1 cellular context compared by ENCODE assay signal in the genomic region with DNA sequence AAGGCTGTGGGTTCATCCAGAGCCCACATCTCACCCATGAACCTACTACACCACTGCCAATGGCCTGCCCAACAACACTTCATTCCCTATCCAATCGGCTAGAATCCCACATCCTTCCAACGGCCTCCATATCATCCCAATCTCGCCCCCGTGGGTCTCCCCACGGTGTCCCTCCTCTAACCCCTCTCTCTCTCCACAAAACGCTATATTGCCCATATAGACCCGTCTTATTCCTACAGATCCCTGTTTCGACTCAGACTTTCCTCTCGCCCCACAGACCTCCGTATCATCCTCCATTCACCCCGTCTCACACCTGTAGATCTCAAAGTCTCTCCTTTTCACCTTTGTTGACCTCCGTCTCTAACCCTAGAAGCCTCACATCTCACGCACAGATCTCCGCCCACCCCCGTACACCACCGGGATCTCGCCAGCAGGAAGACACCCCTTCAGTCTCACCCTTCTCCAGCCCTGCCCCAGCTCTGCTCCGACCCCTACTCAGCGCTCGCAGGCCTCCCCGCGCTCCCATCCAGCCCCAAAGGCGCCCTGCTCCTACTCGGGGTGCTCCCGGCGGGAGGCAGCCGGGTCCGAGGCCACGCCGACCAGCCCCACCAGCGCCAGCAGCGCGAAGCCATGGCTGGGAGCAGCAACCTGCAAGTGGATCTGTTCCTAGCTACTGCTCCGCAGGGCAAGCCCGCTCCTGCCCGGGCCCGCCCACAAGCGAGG.
A peak's percentile ranks its signal among the peaks of the same experiment; 100 is the strongest.
TF ChIP-seq lines count a peak whose summit lies in the region.

A gene with protein sequence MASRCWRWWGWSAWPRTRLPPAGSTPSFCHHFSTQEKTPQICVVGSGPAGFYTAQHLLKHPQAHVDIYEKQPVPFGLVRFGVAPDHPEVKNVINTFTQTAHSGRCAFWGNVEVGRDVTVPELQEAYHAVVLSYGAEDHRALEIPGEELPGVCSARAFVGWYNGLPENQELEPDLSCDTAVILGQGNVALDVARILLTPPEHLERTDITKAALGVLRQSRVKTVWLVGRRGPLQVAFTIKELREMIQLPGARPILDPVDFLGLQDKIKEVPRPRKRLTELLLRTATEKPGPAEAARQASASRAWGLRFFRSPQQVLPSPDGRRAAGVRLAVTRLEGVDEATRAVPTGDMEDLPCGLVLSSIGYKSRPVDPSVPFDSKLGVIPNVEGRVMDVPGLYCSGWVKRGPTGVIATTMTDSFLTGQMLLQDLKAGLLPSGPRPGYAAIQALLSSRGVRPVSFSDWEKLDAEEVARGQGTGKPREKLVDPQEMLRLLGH (minus strand): TSS at position 682 of the 723 bp plus-strand sequence. CDS start 50 bp downstream, at position 632.

TF ChIP-seq in HEK293, 187 proteins besides CTCF, POLR2A, EP300 and RAD21 (continued from another document and continues in another):
- TF ChIP-seq, protein P1, sequence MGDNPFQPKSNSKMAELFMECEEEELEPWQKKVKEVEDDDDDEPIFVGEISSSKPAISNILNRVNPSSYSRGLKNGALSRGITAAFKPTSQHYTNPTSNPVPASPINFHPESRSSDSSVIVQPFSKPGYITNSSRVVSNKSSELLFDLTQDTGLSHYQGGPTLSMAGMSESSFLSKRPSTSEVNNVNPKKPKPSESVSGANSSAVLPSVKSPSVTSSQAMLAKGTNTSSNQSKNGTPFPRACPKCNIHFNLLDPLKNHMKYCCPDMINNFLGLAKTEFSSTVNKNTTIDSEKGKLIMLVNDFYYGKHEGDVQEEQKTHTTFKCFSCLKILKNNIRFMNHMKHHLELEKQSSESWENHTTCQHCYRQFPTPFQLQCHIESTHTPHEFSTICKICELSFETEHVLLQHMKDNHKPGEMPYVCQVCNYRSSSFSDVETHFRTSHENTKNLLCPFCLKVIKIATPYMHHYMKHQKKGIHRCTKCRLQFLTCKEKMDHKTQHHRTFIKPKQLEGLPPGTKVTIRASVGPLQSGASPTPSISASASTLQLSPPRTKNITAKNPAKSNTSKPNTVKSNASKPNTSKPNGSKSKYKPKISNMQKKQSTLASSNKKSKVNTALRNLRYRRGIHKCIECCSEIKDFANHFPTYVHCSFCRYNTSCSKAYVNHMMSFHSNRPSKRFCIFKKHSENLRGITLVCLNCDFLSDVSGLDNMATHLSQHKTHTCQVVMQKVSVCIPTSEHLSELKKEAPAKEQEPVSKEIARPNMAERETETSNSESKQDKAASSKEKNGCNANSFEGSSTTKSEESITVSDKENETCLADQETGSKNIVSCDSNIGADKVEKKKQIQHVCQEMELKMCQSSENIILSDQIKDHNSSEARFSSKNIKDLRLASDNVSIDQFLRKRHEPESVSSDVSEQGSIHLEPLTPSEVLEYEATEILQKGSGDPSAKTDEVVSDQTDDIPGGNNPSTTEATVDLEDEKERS (tag by site-specific recombination; IDR thresholded peaks at IDR 0.05) = no peak
- no peak for TF ChIP-seq ZNF530 (tag by site-specific recombination; IDR thresholded peaks at IDR 0.05; ENCODE audit: low read depth)
- no peak for TF ChIP-seq FEZF1 (tag by site-specific recombination; IDR thresholded peaks at IDR 0.05)
- TF ChIP-seq PRDM2 (tag by site-specific recombination; IDR thresholded peaks at IDR 0.05; ENCODE audit: borderline replicate concordance) = peak; percentile 87; the same call in 1 of the 2 replicates
- no peak; the same call in 1 of the 2 replicates for TF ChIP-seq ZNF768 (tag by site-specific recombination; IDR thresholded peaks at IDR 0.05)
- peak; percentile 96 for TF ChIP-seq SCRT1 (tag by site-specific recombination; IDR thresholded peaks at IDR 0.05; ENCODE audit: borderline replicate concordance)
- TF ChIP-seq ZNF112 (tag by site-specific recombination; IDR thresholded peaks at IDR 0.05) = no peak
- TF ChIP-seq ZNF488 (tag by site-specific recombination; IDR thresholded peaks at IDR 0.05) = peak; percentile 13; the same call in 1 of the 2 replicates
- TF ChIP-seq ZNF324 (tag by site-specific recombination; IDR thresholded peaks at IDR 0.05) = peak; percentile 85
- TF ChIP-seq, protein P2, sequence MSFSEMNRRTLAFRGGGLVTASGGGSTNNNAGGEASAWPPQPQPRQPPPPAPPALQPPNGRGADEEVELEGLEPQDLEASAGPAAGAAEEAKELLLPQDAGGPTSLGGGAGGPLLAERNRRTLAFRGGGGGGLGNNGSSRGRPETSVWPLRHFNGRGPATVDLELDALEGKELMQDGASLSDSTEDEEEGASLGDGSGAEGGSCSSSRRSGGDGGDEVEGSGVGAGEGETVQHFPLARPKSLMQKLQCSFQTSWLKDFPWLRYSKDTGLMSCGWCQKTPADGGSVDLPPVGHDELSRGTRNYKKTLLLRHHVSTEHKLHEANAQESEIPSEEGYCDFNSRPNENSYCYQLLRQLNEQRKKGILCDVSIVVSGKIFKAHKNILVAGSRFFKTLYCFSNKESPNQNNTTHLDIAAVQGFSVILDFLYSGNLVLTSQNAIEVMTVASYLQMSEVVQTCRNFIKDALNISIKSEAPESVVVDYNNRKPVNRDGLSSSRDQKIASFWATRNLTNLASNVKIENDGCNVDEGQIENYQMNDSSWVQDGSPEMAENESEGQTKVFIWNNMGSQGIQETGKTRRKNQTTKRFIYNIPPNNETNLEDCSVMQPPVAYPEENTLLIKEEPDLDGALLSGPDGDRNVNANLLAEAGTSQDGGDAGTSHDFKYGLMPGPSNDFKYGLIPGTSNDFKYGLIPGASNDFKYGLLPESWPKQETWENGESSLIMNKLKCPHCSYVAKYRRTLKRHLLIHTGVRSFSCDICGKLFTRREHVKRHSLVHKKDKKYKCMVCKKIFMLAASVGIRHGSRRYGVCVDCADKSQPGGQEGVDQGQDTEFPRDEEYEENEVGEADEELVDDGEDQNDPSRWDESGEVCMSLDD (tag by site-specific recombination; IDR thresholded peaks at IDR 0.05) = peak; percentile 80
- TF ChIP-seq HOXA7 (CRISPR knock-in tag; IDR thresholded peaks at IDR 0.05; ENCODE audit: borderline replicate concordance) = no peak
- 0 out of 2 replicates have a peak, but pooled peaks have one; percentile 11 for TF ChIP-seq ZBTB11 (tag by site-specific recombination; conservative IDR thresholded peaks at IDR 0.05; ENCODE audit: low read depth)
- TF ChIP-seq ZNF266 (tag by site-specific recombination; IDR thresholded peaks at IDR 0.05; ENCODE audit: low read depth) = no peak
- TF ChIP-seq, protein P3, sequence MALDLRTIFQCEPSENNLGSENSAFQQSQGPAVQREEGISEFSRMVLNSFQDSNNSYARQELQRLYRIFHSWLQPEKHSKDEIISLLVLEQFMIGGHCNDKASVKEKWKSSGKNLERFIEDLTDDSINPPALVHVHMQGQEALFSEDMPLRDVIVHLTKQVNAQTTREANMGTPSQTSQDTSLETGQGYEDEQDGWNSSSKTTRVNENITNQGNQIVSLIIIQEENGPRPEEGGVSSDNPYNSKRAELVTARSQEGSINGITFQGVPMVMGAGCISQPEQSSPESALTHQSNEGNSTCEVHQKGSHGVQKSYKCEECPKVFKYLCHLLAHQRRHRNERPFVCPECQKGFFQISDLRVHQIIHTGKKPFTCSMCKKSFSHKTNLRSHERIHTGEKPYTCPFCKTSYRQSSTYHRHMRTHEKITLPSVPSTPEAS (tag by site-specific recombination; IDR thresholded peaks at IDR 0.05) = no peak
- TF ChIP-seq ZSCAN23 (tag by site-specific recombination; IDR thresholded peaks at IDR 0.05) = no peak
- TF ChIP-seq ZNF221 (tag by site-specific recombination; IDR thresholded peaks at IDR 0.05; ENCODE audit: borderline replicate concordance) = no peak
- TF ChIP-seq OSR2 (tag by site-specific recombination; IDR thresholded peaks at IDR 0.05) = peak; percentile 62
- peak; percentile 61; the same call in 1 of the 2 replicates for TF ChIP-seq ZBTB48 (tag by site-specific recombination; IDR thresholded peaks at IDR 0.05)
- TF ChIP-seq ZBTB20 (tag by site-specific recombination; IDR thresholded peaks at IDR 0.05) = no peak
- TF ChIP-seq YY1 (tag by site-specific recombination; IDR thresholded peaks at IDR 0.05) = peak; percentile 55; the same call in 1 of the 2 replicates
- TF ChIP-seq ZNF830 (tag by site-specific recombination; IDR thresholded peaks at IDR 0.05; ENCODE audit: low read depth) = no peak
- TF ChIP-seq ZNF114 (tag by site-specific recombination; IDR thresholded peaks at IDR 0.05) = no peak
- no peak for TF ChIP-seq INSM2 (tag by site-specific recombination; IDR thresholded peaks at IDR 0.05)
- peak; percentile 75; the same call in 1 of the 2 replicates for TF ChIP-seq ZSCAN30 (tag by site-specific recombination; IDR thresholded peaks at IDR 0.05)
- TF ChIP-seq ZNF362 (tag by site-specific recombination; IDR thresholded peaks at IDR 0.05) = no peak
- no peak for TF ChIP-seq ZNF175 (tag by site-specific recombination; IDR thresholded peaks at IDR 0.05)
- no peak for TF ChIP-seq ZNF138 (tag by site-specific recombination; IDR thresholded peaks at IDR 0.05; ENCODE audit: borderline replicate concordance)
- no peak for TF ChIP-seq BCL11B (tag by site-specific recombination; IDR thresholded peaks at IDR 0.05; ENCODE audit: low read depth)
